Comparison of ENCODE assay signal across 8 cellular contexts in genomic region chr9:108478431-108478837, GRCh38.
DNase-seq lines count a peak whose midpoint lies in the region; ATAC-seq and TF ChIP-seq lines count a peak whose summit lies in the region.

No MANE protein-coding gene starts in this region.

- H3K4me1 ChIP-seq in lung (ENCODE audit: control insufficient read depth in 2 of 2, insufficient read depth in 2 of 2, low read length in 2 of 2): no peaks in the 10 kb centered on the region

- H3K27ac ChIP-seq in lung (ENCODE audit: low read depth in 1 of 2, low read length in 1 of 2): peak overlapping the region in 1 of 2 donors; percentile 23

- H3K9me3 ChIP-seq in lung (ENCODE audit: control insufficient read depth in 2 of 2, insufficient read depth in 1 of 2, low read length in 1 of 2): no peaks in the 10 kb centered on the region

- peak; percentile 25 for DNase-seq in SHP77 treated with DMSO at 0.1 percent for 48 hours (lab: John Stamatoyannopoulos, UW)
- DNase-seq in lung (ENCODE audit: low spot score): peak; percentile 35
- no peak for DNase-seq in NCI-H187 treated with DMSO at 0.1 percent for 48 hours (lab: John Stamatoyannopoulos, UW)
- DNase-seq in activated CD4-positive, alpha-beta T cell treated with anti-CD3 and anti-CD28 coated beads, Interleukin-2, amount 50 U/mL, for 1 hour: no peak
- no peak for DNase-seq in SKM-1 treated with dmso at 0.1 percent for 144 hours (lab: John Stamatoyannopoulos, UW; ENCODE audit: unreplicated experiment)

- no peaks in the 10 kb centered on the region for H3K36me3 ChIP-seq in lung (ENCODE audit: control insufficient read depth in 2 of 2, insufficient read depth in 2 of 2, low read length in 2 of 2)

- no peak for TF ChIP-seq CTCF in lung (IDR thresholded peaks at IDR 0.05; ENCODE audit: control extremely low read depth, extremely low read depth)

- peak; percentile 22 for ATAC-seq in GM18868 (IDR thresholded peaks at IDR 0.05; ENCODE audit: unreplicated experiment)
- ATAC-seq in HG02852 (IDR thresholded peaks at IDR 0.05; ENCODE audit: unreplicated experiment): peak; percentile 37
- ATAC-seq in lung (ENCODE audit: insufficient read depth, low FRiP score): peak; percentile 53
- no peak for ATAC-seq in HG03571 (IDR thresholded peaks at IDR 0.05; ENCODE audit: unreplicated experiment)

- no peak overlapping the region for H3K4me3 ChIP-seq in lung

- 78 to 89% methylated on average over 8 of the region's 8 CpGs for WGBS in lung, 2 donors

- no peaks in the 10 kb centered on the region for H3K27me3 ChIP-seq in lung (ENCODE audit: control insufficient read depth, insufficient read depth)

Comparison
In these comparisons a context has a peak if more than half of its experiments do, and no peak if none do; other contexts are left out.
1. DNase-seq: peak in SHP77 treated with DMSO at 0.1 percent for 48 hours (single experiment) and lung (single experiment); none in NCI-H187 treated with DMSO at 0.1 percent for 48 hours (single experiment), activated CD4-positive, alpha-beta T cell treated with anti-CD3 and anti-CD28 coated beads, Interleukin-2, amount 50 U/mL, for 1 hour (single experiment) and SKM-1 treated with dmso at 0.1 percent for 144 hours (single experiment).